ENCODE assay signal across 10 cellular contexts in genomic region chr18:13302611-13303267, GRCh38.
DNase-seq lines count a peak whose midpoint lies in the region; ATAC-seq and TF ChIP-seq lines count a peak whose summit lies in the region.
"Had no signal": no experiment of that assay in that cellular context is flagged by ENCODE, and none has a peak within 500 bp of the region (broad histone marks: within the 10 kb centered on the region; RNA-seq: fewer than 3 reads in every experiment).

No MANE protein-coding gene starts in this region.

- peaks cover 0 to 46% (median 26%) of the 10 kb centered on the region in 7 donors for H3K4me1 Mint-ChIP-seq in naive thymus-derived CD4-positive, alpha-beta T cell

- H3K36me3 ChIP-seq in Loucy (ENCODE audit: insufficient read depth, low read length) (no peaks in the 10 kb centered on the region), GM23248 (ENCODE audit: low read depth) (no peaks in the 10 kb centered on the region)
- no peaks in the 10 kb centered on the region for H3K36me3 ChIP-seq in naive thymus-derived CD4-positive, alpha-beta T cell (ENCODE audit: control insufficient read depth in 2 of 3, insufficient read depth in 3 of 3, low read length in 3 of 3)

- peak overlapping the region; percentile 62 for H3K27ac ChIP-seq in angular gyrus (ENCODE audit: low read depth, low read length)
- H3K27ac ChIP-seq in naive thymus-derived CD4-positive, alpha-beta T cell (ENCODE audit: low read depth, low read length) = no peak overlapping the region
- no peak overlapping the region for H3K27ac ChIP-seq in GM23248

- intact Hi-C loops in naive thymus-derived CD4-positive, alpha-beta T cell (cut with micrococcal nuclease) = no loop called here

- H3K9me3 ChIP-seq in Loucy (ENCODE audit: insufficient read depth, low read depth, low read length) (no peaks in the 10 kb centered on the region), GM23248 (ENCODE audit: low read depth) (no peaks in the 10 kb centered on the region)
- no peaks in the 10 kb centered on the region for H3K9me3 ChIP-seq in naive thymus-derived CD4-positive, alpha-beta T cell (ENCODE audit: control insufficient read depth in 2 of 3, low read length in 3 of 3)

- H3K27ac Mint-ChIP-seq in naive thymus-derived CD4-positive, alpha-beta T cell = peak overlapping the region in 4 of 9 donors; percentile 5 to 16 (median 10)
- H3K27ac Mint-ChIP-seq: activated naive CD8-positive, alpha-beta T cell treated with anti-CD3 and anti-CD28 coated beads, Interleukin-2, amount 10 ng/mL, durations not matched to agents 7 days and 5 days had no signal

- 33 to 42% methylated on average over 8 of the region's 8 CpGs for WGBS in GM23248 (ENCODE audit: low coverage in 1 of 2, low lambda C conversion rate in 2 of 2, missing lambda C conversion rate in 2 of 2), 2 experiments

- H3K4me1 ChIP-seq in Loucy (ENCODE audit: insufficient read depth, low read length, poor library complexity, severe bottlenecking) (peaks cover 57% of the 10 kb centered on the region), GM23248 (ENCODE audit: insufficient read depth) (no peaks in the 10 kb centered on the region)
- peaks cover 0 to 14% of the 10 kb centered on the region in 2 donors for H3K4me1 ChIP-seq in naive thymus-derived CD4-positive, alpha-beta T cell (ENCODE audit: control insufficient read depth in 2 of 2, insufficient read depth in 2 of 2, low read length in 2 of 2)

- H3K27me3 Mint-ChIP-seq in naive thymus-derived CD4-positive, alpha-beta T cell = no peaks in the 10 kb centered on the region
- H3K27me3 Mint-ChIP-seq: activated naive CD8-positive, alpha-beta T cell treated with anti-CD3 and anti-CD28 coated beads, Interleukin-2, amount 10 ng/mL, durations not matched to agents 7 days and 5 days had no signal

- H4K20me1 ChIP-seq in Loucy (ENCODE audit: insufficient read depth, low read length, poor library complexity, severe bottlenecking) (no peaks in the 10 kb centered on the region), GM23248 (ENCODE audit: insufficient read depth) (no peaks in the 10 kb centered on the region)

- peaks cover 0 to 18% (median 8%) of the 10 kb centered on the region in 5 donors for H3K36me3 Mint-ChIP-seq in naive thymus-derived CD4-positive, alpha-beta T cell

- H3K27me3 ChIP-seq in Loucy (ENCODE audit: insufficient read depth, low read length, poor library complexity, severe bottlenecking) (no peaks in the 10 kb centered on the region), GM23248 (replicated peaks; ENCODE audit: insufficient read depth) (no peaks in the 10 kb centered on the region; the same call in 1 of the 2 replicates)
- H3K27me3 ChIP-seq in naive thymus-derived CD4-positive, alpha-beta T cell (ENCODE audit: control insufficient read depth in 2 of 2, insufficient read depth in 2 of 2, low read length in 2 of 2) = no peaks in the 10 kb centered on the region

- H2AFZ ChIP-seq in Loucy (ENCODE audit: low read length) = no peak overlapping the region
- no peak overlapping the region for H2AFZ ChIP-seq in GM23248

- peak; percentile 8 for DNase-seq in DMS79 (lab: John Stamatoyannopoulos, UW)
- no peak for DNase-seq in naive thymus-derived CD4-positive, alpha-beta T cell
- DNase-seq in GM23248 = no peak
- DNase-seq: activated naive CD8-positive, alpha-beta T cell treated with anti-CD3 and anti-CD28 coated beads, Interleukin-2, amount 10 ng/mL, durations not matched to agents 7 days and 5 days; DND-41; NCI-H82 had no signal

- no peak overlapping the region for H3K9ac ChIP-seq in Loucy (ENCODE audit: low read depth, low read length, poor library complexity, severe bottlenecking)
- no peak overlapping the region for H3K9ac ChIP-seq in GM23248

- peaks cover 0 to 10% (median 5%) of the 10 kb centered on the region in 11 donors for H3K9me3 Mint-ChIP-seq in naive thymus-derived CD4-positive, alpha-beta T cell

- POLR2A ChIA-PET in naive thymus-derived CD4-positive, alpha-beta T cell (lab: Charles Lee) = interaction anchor here (0.6 to 1.2 kb wide), 2 partner anchors 11 to 28 kb away, joined by 3 to 6 read pairs; no protein-coding TSS in a partner anchor

- H3F3A ChIP-seq in Loucy (ENCODE audit: low read depth) (peaks cover 7% of the 10 kb centered on the region; the same call in 1 of the 2 replicates), GM23248 (ENCODE audit: insufficient read depth) (no peaks in the 10 kb centered on the region)

- no peak; the same call in 1 of the 2 replicates for TF ChIP-seq CTCF in Loucy (conservative IDR thresholded peaks at IDR 0.05; ENCODE audit: low read length)

- H3K4me3 Mint-ChIP-seq in naive thymus-derived CD4-positive, alpha-beta T cell = peak overlapping the region in 2 of 10 donors; percentile 2 to 25
- H3K4me3 Mint-ChIP-seq: activated naive CD8-positive, alpha-beta T cell treated with anti-CD3 and anti-CD28 coated beads, Interleukin-2, amount 10 ng/mL, durations not matched to agents 7 days and 5 days had no signal

- CTCF ChIA-PET in naive thymus-derived CD4-positive, alpha-beta T cell (lab: Charles Lee) = interaction anchor here (0.8 kb wide), 1 partner anchor 132 kb away, joined by 3 read pairs; no protein-coding TSS in a partner anchor

- ATAC-seq in naive thymus-derived CD4-positive, alpha-beta T cell = peak; percentile 38
- ATAC-seq in HG02588 (IDR thresholded peaks at IDR 0.05; ENCODE audit: unreplicated experiment) (no peak), GM18907 (IDR thresholded peaks at IDR 0.05; ENCODE audit: unreplicated experiment) (no peak)

- no peak overlapping the region for H3K4me3 ChIP-seq in Loucy (ENCODE audit: low read length, poor library complexity, severe bottlenecking)
- no peak overlapping the region for H3K4me3 ChIP-seq in naive thymus-derived CD4-positive, alpha-beta T cell (ENCODE audit: low read length)
- H3K4me3 ChIP-seq in GM23248 = no peak overlapping the region

- in situ Hi-C loops in GM23248 (cut with MboI) = no loop called here

- H3K4me2 ChIP-seq in Loucy (ENCODE audit: low read depth, low read length, poor library complexity, severe bottlenecking) (peak overlapping the region; percentile 13), GM23248 (ENCODE audit: unreplicated experiment) (no peak overlapping the region)

- H3K79me2 ChIP-seq in Loucy (ENCODE audit: insufficient read depth, low read length) = peaks cover 33% of the 10 kb centered on the region; the same call in 1 of the 2 replicates
- no peaks in the 10 kb centered on the region for H3K79me2 ChIP-seq in GM23248 (ENCODE audit: insufficient read depth)

- H3K9me2 ChIP-seq in Loucy (replicated peaks; ENCODE audit: low read depth, low read length) (no peaks in the 10 kb centered on the region), GM23248 (ENCODE audit: insufficient read depth) (no peaks in the 10 kb centered on the region)
